Comparison of ENCODE assay signal across 9 cellular contexts in the genomic region with DNA sequence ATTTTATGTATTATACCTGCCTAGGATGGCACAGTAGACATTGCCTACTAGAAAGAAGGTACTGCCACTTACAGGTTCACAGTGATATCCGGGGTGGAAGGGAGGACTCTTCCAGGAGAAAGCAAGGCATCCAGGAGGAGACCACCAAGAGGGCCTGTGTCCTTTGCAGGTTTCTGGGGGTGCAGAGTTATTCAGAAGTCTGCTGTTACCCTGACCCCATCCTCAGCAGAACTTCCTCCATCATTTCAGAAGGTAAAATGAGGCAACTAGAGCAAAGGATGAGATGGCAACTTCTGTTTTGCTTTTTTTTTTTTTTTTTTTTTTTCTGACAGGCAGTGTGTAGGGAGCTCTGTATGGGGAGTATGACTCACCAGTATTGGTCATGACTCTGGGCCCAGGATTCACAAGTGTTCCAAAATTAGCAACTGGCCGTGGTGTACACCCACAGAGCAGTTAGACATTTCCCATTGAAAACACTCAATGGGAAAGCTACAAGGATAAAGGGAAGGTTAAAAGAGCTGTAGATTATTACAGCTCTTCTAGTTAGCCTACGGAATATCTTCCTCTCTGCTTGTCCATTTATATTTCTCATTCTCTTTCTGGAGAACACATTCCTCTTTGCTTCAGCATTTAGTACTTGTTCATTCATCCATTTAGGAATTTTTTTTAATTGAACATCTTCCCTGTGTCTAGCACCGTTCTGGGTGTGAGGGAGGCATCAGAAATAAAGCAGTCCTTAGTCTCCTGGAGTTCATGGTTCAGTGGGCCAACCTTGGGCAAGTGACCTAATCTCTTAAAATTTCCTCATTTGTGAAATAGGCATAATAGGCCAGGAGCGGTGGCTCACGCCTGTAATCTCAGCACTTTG. TPM values are rescaled to one million over a fixed set of nuclear protein-coding genes. Genes with fewer than 3 reads are reported as not detected.
DNase-seq lines count a peak whose midpoint lies in the region; ATAC-seq and TF ChIP-seq lines count a peak whose summit lies in the region.
"Had no signal": no experiment of that assay in that cellular context is flagged by ENCODE, and none has a peak within 500 bp of the region (broad histone marks: within the 10 kb centered on the region; RNA-seq: fewer than 3 reads in every experiment).

No MANE protein-coding gene starts in this region.

- H3K4me3 ChIP-seq in HEK293 (ENCODE audit: low read depth, low read length) = no peak overlapping the region
- no peak overlapping the region for H3K4me3 ChIP-seq in NB4 (ENCODE audit: low read depth, low read length)
- no peak overlapping the region for H3K4me3 ChIP-seq in adrenal gland

- no peak for TF ChIP-seq CTCF in HEK293 (tag by site-specific recombination; IDR thresholded peaks at IDR 0.05)
- no peak for TF ChIP-seq CTCF in NB4 (IDR thresholded peaks at IDR 0.05; ENCODE audit: low read depth, low read length)
- no peak for TF ChIP-seq CTCF in adrenal gland (IDR thresholded peaks at IDR 0.05)

- 57 to 67% (median 60%) methylated on average over 6 of the region's 6 CpGs for WGBS in adrenal gland, 4 donors

- no peaks in the 10 kb centered on the region for H3K27me3 ChIP-seq in adrenal gland

- TF ChIP-seq POLR2A in NB4 (IDR thresholded peaks at IDR 0.05; ENCODE audit: extremely low read depth, insufficient read length) (no peak), adrenal gland (IDR thresholded peaks at IDR 0.05) (no peak)

- no peaks in the 10 kb centered on the region for H3K4me1 ChIP-seq in HEK293 (ENCODE audit: control insufficient read depth, insufficient read depth, low read length)
- H3K4me1 ChIP-seq in adrenal gland (replicated peaks in 1 of 2) = peaks cover 4 to 5% of the 10 kb centered on the region in 2 donors

- H3K27ac ChIP-seq in HEK293 (ENCODE audit: extremely low read depth, low read depth, low read length) = no peak overlapping the region
- H3K27ac ChIP-seq in adrenal gland = no peak overlapping the region
- H3K27ac ChIP-seq: 22Rv1 had no signal

- intact Hi-C loops in adrenal gland (cut with DNase I) = no loop called here

- POLR2A ChIA-PET in HEK293 (lab: Yijun Ruan, JAX) = interaction anchor here (0.7 kb wide), 1 partner anchor 9 kb away, joined by 4 read pairs; no protein-coding TSS in a partner anchor

- H3K9me3 ChIP-seq in HEK293 (ENCODE audit: control insufficient read depth, insufficient read depth, low read depth, low read length) = no peaks in the 10 kb centered on the region
- no peaks in the 10 kb centered on the region for H3K9me3 ChIP-seq in adrenal gland (replicated peaks in 1 of 3)

- DNase-seq in DMS 273 (lab: John Stamatoyannopoulos, UW; ENCODE audit: unreplicated experiment) (peak; percentile 19), DMS 273 treated with DMSO at 0.1 percent for 48 hours (lab: John Stamatoyannopoulos, UW) (no peak), NB4 (ENCODE audit: low read depth) (peak; percentile 90), adrenal gland (peak; percentile 61 to 88 (median 81)), iris pigment epithelial cell (ENCODE audit: low read depth) (peak; percentile 94), stromal cell of bone marrow (ENCODE audit: low read depth) (peak; percentile 97)

- no peak for ATAC-seq in HG02840 (IDR thresholded peaks at IDR 0.05; ENCODE audit: low FRiP score, unreplicated experiment)

- H3K36me3 ChIP-seq in HEK293 (ENCODE audit: control insufficient read depth in 2 of 2, insufficient read depth in 1 of 2, low read length in 2 of 2) = no peaks in the 10 kb centered on the region
- no peaks in the 10 kb centered on the region for H3K36me3 ChIP-seq in adrenal gland (replicated peaks in 1 of 2)

- CTCF ChIA-PET in HEK293 (lab: Yijun Ruan, JAX) = interaction anchor here (0.5 to 1.0 kb wide), 3 partner anchors 10 to 219 kb away, joined by 3 to 5 read pairs (median 5); no protein-coding TSS in a partner anchor

TF ChIP-seq in HEK293, 187 proteins besides CTCF, POLR2A, EP300 and RAD21 (continues in another document):
- TF ChIP-seq ZNF626 (tag by site-specific recombination; IDR thresholded peaks at IDR 0.05) (no peak), ZSCAN30 (tag by site-specific recombination; IDR thresholded peaks at IDR 0.05) (no peak), TRIM28 (IDR thresholded peaks at IDR 0.05; ENCODE audit: borderline replicate concordance, low read length) (no peak), ZNF660 (tag by site-specific recombination; IDR thresholded peaks at IDR 0.05) (peak; percentile 90), ZNF510 (tag by site-specific recombination; IDR thresholded peaks at IDR 0.05; ENCODE audit: insufficient replicate concordance) (no peak), ZFHX2 (tag by site-specific recombination; conservative IDR thresholded peaks at IDR 0.05) (peak; percentile 65), SP7 (tag by site-specific recombination; IDR thresholded peaks at IDR 0.05) (0 out of 2 replicates have a peak, but pooled peaks have one; percentile 32), ZNF621 (tag by site-specific recombination; IDR thresholded peaks at IDR 0.05) (no peak), PRDM1 (tag by site-specific recombination; IDR thresholded peaks at IDR 0.05) (no peak), KLF17 (tag by site-specific recombination; IDR thresholded peaks at IDR 0.05) (no peak), SP3 (tag by site-specific recombination; IDR thresholded peaks at IDR 0.05) (no peak), ZNF768 (tag by site-specific recombination; IDR thresholded peaks at IDR 0.05) (no peak), ZNF18 (tag by site-specific recombination; IDR thresholded peaks at IDR 0.05) (no peak), ZNF155 (tag by site-specific recombination; IDR thresholded peaks at IDR 0.05) (no peak), ZNF654 (tag by site-specific recombination; IDR thresholded peaks at IDR 0.05; ENCODE audit: low read depth) (no peak), ZBTB17 (tag by site-specific recombination; IDR thresholded peaks at IDR 0.05) (peak; percentile 36; the same call in 1 of the 2 replicates), ZNF423 (tag by site-specific recombination; IDR thresholded peaks at IDR 0.05) (no peak), KLF8 (tag by site-specific recombination; IDR thresholded peaks at IDR 0.05) (no peak)
- TF ChIP-seq, protein P1, sequence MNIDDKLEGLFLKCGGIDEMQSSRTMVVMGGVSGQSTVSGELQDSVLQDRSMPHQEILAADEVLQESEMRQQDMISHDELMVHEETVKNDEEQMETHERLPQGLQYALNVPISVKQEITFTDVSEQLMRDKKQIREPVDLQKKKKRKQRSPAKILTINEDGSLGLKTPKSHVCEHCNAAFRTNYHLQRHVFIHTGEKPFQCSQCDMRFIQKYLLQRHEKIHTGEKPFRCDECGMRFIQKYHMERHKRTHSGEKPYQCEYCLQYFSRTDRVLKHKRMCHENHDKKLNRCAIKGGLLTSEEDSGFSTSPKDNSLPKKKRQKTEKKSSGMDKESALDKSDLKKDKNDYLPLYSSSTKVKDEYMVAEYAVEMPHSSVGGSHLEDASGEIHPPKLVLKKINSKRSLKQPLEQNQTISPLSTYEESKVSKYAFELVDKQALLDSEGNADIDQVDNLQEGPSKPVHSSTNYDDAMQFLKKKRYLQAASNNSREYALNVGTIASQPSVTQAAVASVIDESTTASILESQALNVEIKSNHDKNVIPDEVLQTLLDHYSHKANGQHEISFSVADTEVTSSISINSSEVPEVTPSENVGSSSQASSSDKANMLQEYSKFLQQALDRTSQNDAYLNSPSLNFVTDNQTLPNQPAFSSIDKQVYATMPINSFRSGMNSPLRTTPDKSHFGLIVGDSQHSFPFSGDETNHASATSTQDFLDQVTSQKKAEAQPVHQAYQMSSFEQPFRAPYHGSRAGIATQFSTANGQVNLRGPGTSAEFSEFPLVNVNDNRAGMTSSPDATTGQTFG (tag by site-specific recombination; IDR thresholded peaks at IDR 0.05; ENCODE audit: borderline replicate concordance) = no peak
- TF ChIP-seq, protein P2, sequence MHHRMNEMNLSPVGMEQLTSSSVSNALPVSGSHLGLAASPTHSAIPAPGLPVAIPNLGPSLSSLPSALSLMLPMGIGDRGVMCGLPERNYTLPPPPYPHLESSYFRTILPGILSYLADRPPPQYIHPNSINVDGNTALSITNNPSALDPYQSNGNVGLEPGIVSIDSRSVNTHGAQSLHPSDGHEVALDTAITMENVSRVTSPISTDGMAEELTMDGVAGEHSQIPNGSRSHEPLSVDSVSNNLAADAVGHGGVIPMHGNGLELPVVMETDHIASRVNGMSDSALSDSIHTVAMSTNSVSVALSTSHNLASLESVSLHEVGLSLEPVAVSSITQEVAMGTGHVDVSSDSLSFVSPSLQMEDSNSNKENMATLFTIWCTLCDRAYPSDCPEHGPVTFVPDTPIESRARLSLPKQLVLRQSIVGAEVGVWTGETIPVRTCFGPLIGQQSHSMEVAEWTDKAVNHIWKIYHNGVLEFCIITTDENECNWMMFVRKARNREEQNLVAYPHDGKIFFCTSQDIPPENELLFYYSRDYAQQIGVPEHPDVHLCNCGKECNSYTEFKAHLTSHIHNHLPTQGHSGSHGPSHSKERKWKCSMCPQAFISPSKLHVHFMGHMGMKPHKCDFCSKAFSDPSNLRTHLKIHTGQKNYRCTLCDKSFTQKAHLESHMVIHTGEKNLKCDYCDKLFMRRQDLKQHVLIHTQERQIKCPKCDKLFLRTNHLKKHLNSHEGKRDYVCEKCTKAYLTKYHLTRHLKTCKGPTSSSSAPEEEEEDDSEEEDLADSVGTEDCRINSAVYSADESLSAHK (tag by site-specific recombination; IDR thresholded peaks at IDR 0.05) = no peak

RNA-seq across cellular contexts. Expression of gene PPP2R5A, which starts 50.5 kb away (rescaled TPM):
- total RNA-seq in adrenal gland = 10 to 100 TPM; 11.8 to 27.5 (median 24.2) TPM
- 10 to 100 TPM; 13.3 to 19.8 (median 14.5) TPM for polyA plus RNA-seq in adrenal gland
